1 cellular context compared by ENCODE assay signal in genomic region chr12:109925185-109925835, GRCh38.
TF ChIP-seq lines count a peak whose summit lies in the region.

No MANE protein-coding gene starts in this region.

TF ChIP-seq in HepG2, 621 proteins besides CTCF, POLR2A, EP300 and RAD21:
- TF ChIP-seq, protein P1, sequence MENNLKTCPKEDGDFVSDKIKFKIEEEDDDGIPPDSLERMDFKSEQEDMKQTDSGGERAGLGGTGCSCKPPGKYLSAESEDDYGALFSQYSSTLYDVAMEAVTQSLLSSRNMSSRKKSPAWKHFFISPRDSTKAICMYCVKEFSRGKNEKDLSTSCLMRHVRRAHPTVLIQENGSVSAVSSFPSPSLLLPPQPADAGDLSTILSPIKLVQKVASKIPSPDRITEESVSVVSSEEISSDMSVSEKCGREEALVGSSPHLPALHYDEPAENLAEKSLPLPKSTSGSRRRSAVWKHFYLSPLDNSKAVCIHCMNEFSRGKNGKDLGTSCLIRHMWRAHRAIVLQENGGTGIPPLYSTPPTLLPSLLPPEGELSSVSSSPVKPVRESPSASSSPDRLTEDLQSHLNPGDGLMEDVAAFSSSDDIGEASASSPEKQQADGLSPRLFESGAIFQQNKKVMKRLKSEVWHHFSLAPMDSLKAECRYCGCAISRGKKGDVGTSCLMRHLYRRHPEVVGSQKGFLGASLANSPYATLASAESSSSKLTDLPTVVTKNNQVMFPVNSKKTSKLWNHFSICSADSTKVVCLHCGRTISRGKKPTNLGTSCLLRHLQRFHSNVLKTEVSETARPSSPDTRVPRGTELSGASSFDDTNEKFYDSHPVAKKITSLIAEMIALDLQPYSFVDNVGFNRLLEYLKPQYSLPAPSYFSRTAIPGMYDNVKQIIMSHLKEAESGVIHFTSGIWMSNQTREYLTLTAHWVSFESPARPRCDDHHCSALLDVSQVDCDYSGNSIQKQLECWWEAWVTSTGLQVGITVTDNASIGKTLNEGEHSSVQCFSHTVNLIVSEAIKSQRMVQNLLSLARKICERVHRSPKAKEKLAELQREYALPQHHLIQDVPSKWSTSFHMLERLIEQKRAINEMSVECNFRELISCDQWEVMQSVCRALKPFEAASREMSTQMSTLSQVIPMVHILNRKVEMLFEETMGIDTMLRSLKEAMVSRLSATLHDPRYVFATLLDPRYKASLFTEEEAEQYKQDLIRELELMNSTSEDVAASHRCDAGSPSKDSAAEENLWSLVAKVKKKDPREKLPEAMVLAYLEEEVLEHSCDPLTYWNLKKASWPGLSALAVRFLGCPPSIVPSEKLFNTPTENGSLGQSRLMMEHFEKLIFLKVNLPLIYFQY (CRISPR knock-in tag; IDR thresholded peaks at IDR 0.05; ENCODE audit: borderline replicate concordance): no peak
- TF ChIP-seq PATZ1 (CRISPR knock-in tag; IDR thresholded peaks at IDR 0.05) (0 out of 2 replicates have a peak, but pooled peaks have one; percentile 14), NKX3-1 (CRISPR knock-in tag; IDR thresholded peaks at IDR 0.05) (no peak), SALL1 (CRISPR knock-in tag; IDR thresholded peaks at IDR 0.05) (peak; percentile 39; the same call in 1 of the 2 replicates), ZBTB38 (CRISPR knock-in tag; IDR thresholded peaks at IDR 0.05) (0 out of 2 replicates have a peak, but pooled peaks have one; percentile 46), ZBTB33 (CRISPR knock-in tag; IDR thresholded peaks at IDR 0.05) (peak; percentile 73)
- TF ChIP-seq, protein P2, sequence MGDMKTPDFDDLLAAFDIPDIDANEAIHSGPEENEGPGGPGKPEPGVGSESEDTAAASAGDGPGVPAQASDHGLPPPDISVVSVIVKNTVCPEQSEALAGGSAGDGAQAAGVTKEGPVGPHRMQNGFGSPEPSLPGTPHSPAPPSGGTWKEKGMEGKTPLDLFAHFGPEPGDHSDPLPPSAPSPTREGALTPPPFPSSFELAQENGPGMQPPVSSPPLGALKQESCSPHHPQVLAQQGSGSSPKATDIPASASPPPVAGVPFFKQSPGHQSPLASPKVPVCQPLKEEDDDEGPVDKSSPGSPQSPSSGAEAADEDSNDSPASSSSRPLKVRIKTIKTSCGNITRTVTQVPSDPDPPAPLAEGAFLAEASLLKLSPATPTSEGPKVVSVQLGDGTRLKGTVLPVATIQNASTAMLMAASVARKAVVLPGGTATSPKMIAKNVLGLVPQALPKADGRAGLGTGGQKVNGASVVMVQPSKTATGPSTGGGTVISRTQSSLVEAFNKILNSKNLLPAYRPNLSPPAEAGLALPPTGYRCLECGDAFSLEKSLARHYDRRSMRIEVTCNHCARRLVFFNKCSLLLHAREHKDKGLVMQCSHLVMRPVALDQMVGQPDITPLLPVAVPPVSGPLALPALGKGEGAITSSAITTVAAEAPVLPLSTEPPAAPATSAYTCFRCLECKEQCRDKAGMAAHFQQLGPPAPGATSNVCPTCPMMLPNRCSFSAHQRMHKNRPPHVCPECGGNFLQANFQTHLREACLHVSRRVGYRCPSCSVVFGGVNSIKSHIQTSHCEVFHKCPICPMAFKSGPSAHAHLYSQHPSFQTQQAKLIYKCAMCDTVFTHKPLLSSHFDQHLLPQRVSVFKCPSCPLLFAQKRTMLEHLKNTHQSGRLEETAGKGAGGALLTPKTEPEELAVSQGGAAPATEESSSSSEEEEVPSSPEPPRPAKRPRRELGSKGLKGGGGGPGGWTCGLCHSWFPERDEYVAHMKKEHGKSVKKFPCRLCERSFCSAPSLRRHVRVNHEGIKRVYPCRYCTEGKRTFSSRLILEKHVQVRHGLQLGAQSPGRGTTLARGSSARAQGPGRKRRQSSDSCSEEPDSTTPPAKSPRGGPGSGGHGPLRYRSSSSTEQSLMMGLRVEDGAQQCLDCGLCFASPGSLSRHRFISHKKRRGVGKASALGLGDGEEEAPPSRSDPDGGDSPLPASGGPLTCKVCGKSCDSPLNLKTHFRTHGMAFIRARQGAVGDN (CRISPR knock-in tag; IDR thresholded peaks at IDR 0.05): peak; percentile 58
